ENCODE assay signal across 8 cellular contexts in the genomic region with DNA sequence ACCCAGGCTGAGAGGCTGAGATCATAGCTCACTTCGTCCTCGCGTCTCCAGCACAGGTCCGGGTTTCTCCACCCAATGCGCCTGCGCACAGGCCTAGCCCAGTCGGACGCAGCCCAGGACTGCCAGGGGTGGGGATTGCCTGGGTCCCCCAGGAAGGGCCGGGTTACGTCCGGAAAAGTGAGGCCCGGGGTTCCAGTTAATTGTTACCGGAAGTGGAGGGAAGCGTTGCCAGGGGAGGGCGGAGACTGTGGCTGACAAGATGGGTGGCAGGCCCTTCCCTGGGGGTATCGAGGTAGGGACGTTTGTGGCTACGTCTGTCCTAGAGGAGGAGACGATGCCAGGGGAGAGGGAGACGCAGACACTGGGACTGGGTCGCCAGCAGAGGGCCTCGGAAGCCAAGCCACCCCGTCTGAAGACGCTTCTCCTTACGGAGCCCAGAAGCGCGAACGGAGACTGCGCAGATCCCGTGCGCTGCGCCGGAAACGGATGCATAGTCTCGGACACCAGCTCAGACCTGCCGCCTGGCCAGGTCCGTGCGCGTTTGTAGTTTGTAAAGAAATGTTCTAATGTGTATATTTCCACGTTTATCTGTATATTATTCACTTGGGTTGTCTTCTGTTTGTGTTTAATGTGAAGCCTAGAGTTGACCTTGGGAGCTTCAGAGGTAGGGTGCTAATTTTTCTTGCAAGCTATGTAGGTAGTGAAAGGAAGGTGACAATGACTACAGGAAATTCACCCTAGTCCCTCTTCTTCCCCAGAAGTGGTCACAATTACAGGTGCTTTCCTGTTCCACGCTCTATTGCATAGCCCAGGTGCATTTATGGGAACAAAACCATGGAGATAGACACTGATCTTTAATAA. TPM values are rescaled to one million over a fixed set of nuclear protein-coding genes. Genes with fewer than 3 reads are reported as not detected.
DNase-seq lines count a peak whose midpoint lies in the region; ATAC-seq and TF ChIP-seq lines count a peak whose summit lies in the region.

No MANE protein-coding gene starts in this region.

- peak; percentile 93 for DNase-seq in H7
- peak; percentile 84 for DNase-seq in M059J (ENCODE audit: low read depth)
- peak; percentile 93 for DNase-seq in SIG-M5 treated with dmso at 0.1 percent for 504 hours (lab: John Stamatoyannopoulos, UW; ENCODE audit: unreplicated experiment)
- peak; percentile 60 to 74 (median 68) for DNase-seq in activated naive CD4-positive, alpha-beta T cell (lab: John Stamatoyannopoulos, UW)
- peak; percentile 64 for DNase-seq in non-pigmented ciliary epithelial cell (ENCODE audit: low read depth)
- peak; percentile 93 for DNase-seq in superior temporal gyrus (ENCODE audit: extremely low spot score)

- H3K9ac ChIP-seq in ES-I3 (ENCODE audit: low read depth, low read length): peak overlapping the region; percentile 51

- H3K4me3 ChIP-seq in H7 (ENCODE audit: insufficient read depth, low read depth, low read length) (peak overlapping the region; percentile 72), gastroesophageal sphincter (peak overlapping the region; percentile 53 to 54)

- H3K27ac ChIP-seq in gastroesophageal sphincter: peak overlapping the region; percentile 88 to 93 (median 90)

- H3K9me3 ChIP-seq in ES-I3 (ENCODE audit: control insufficient read depth, insufficient read depth, low read length): no peaks in the 10 kb centered on the region
- H3K9me3 ChIP-seq in gastroesophageal sphincter: no peaks in the 10 kb centered on the region

- TF ChIP-seq POLR2A in gastroesophageal sphincter (IDR thresholded peaks at IDR 0.05): peak in 1 of 2 donors; percentile 29

- H3K36me3 ChIP-seq in ES-I3 (ENCODE audit: insufficient read depth, low read length) (peaks cover 7% of the 10 kb centered on the region), H7 (replicated peaks; ENCODE audit: control insufficient read depth, insufficient read depth, low read length) (peaks cover 18% of the 10 kb centered on the region), gastroesophageal sphincter (peaks cover 0 to 51% of the 10 kb centered on the region in 2 donors)

- peak; percentile 96 for ATAC-seq in gastroesophageal sphincter

- H3K27me3 ChIP-seq in H7 (ENCODE audit: control insufficient read depth, insufficient read depth, low read length): no peaks in the 10 kb centered on the region
- no peaks in the 10 kb centered on the region for H3K27me3 ChIP-seq in gastroesophageal sphincter

- TF ChIP-seq EP300 in gastroesophageal sphincter (IDR thresholded peaks at IDR 0.05): no peak

- 3% methylated on average over 8 to 18 of the region's 41 CpGs for WGBS in gastroesophageal sphincter (ENCODE audit: low coverage in 1 of 2), 2 donors

- H3K4me1 ChIP-seq in ES-I3 (ENCODE audit: insufficient read depth, low read length) (peaks cover 4% of the 10 kb centered on the region; the same call in 1 of the 2 replicates), gastroesophageal sphincter (peaks cover 7 to 67% (median 17%) of the 10 kb centered on the region in 3 donors)

- TF ChIP-seq CTCF in gastroesophageal sphincter (IDR thresholded peaks at IDR 0.05): peak; percentile 10 to 72 (median 67)

RNA-seq across cellular contexts. Expression of gene RSRP1, which starts 7.3 kb away (rescaled TPM):
- 62.4 and 92.4 TPM in 2 replicates for total RNA-seq in H7 (2014; rRNA removed; shearing (Covaris generic))
- 31.0 and 33.6 TPM in 2 replicates for total RNA-seq in M059J (2014; rRNA removed; shearing (Covaris generic))
- total RNA-seq in gastroesophageal sphincter: 100 to 1,000 TPM in 1 of 4 donors, 10 to 100 TPM in 3; 23.1 to 133 (median 59.4) TPM

RNA-seq across cellular contexts. Expression of gene SYF2, which starts 7.6 kb away (rescaled TPM):
- 36.6 and 58.4 TPM in 2 replicates for total RNA-seq in H7 (2014; rRNA removed; shearing (Covaris generic))
- 53.2 and 56.7 TPM in 2 replicates for total RNA-seq in M059J (2014; rRNA removed; shearing (Covaris generic))
- 100 to 1,000 TPM in 1 of 4 donors, 10 to 100 TPM in 3; 54.5 to 105 (median 88.5) TPM for total RNA-seq in gastroesophageal sphincter

RNA-seq across cellular contexts. Expression of gene RHD, which starts 32.4 kb away (rescaled TPM):
- total RNA-seq in H7 (2014; rRNA removed; shearing (Covaris generic)): 0.10 and 0.30 TPM in 2 replicates
- not detected in 2 replicates for total RNA-seq in M059J (2014; rRNA removed; shearing (Covaris generic))
- not detected for total RNA-seq in gastroesophageal sphincter

Comparison
In these comparisons a context has a peak if more than half of its experiments do, and no peak if none do; other contexts are left out.
1. Peak in every context shown above with its lines: DNase-seq, ATAC-seq, H3K4me3 ChIP-seq and H3K27ac ChIP-seq.